Comparison of ENCODE assay signal across 2 cellular contexts in the genomic region with DNA sequence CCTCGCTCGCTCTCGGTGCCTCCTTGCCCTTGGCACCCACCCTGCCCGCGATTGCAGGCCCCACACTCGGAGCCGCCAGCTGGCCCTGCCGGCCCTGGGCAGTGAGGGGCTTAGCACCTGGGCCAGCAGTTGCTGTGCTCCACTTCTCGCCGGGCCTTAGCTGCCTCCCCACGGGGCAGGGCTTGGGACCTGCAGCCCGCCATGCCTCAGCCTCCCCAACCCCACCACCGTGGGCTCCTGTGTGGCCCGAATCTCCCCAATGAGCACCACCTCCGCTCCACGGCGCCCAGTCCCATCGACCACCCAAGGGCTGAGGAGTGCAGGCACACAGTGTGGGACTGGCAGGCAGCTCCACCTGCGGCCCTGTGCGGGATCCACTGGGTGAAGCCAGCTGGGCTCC.
A peak's percentile ranks its signal among the peaks of the same experiment; 100 is the strongest.
DNase-seq lines count a peak whose midpoint lies in the region; ATAC-seq and TF ChIP-seq lines count a peak whose summit lies in the region.
"Not testable (repeated sequence)": the region's sequence is repeated elsewhere in the genome, so short reads cannot be mapped to it uniquely, and the experiment has no call there.

No MANE protein-coding gene starts in this region.

- H3K4me3 Mint-ChIP-seq in osteocyte (ENCODE audit: unreplicated experiment): not testable (repeated sequence)

- not testable (repeated sequence) for H3K4me1 Mint-ChIP-seq in osteocyte (ENCODE audit: unreplicated experiment)

- H3K27ac ChIP-seq in right cardiac atrium (ENCODE audit: low read length): not testable (repeated sequence)

- intact Hi-C loops in right cardiac atrium (cut with DNase I): not testable (repeated sequence)

- H3K4me3 ChIP-seq in right cardiac atrium (ENCODE audit: low read length): not testable (repeated sequence)

- peaks cover 19% of the 10 kb centered on the region for H3K9me3 Mint-ChIP-seq in osteocyte (ENCODE audit: unreplicated experiment)

- not testable (repeated sequence) for H3K36me3 Mint-ChIP-seq in osteocyte (ENCODE audit: unreplicated experiment)

- H3K9me3 ChIP-seq in right cardiac atrium (ENCODE audit: control insufficient read depth, low read length): not testable (repeated sequence)

- WGBS in right cardiac atrium: 93% methylated on average over 20 of the region's 20 CpGs

- TF ChIP-seq CTCF in osteocyte (IDR thresholded peaks at IDR 0.05): not testable (repeated sequence)

- ATAC-seq in right cardiac atrium: not testable (repeated sequence)

- H3K27me3 Mint-ChIP-seq in osteocyte (ENCODE audit: unreplicated experiment): not testable (repeated sequence)

- H3K27ac Mint-ChIP-seq in osteocyte (ENCODE audit: unreplicated experiment): not testable (repeated sequence)

- not testable (repeated sequence) for H3K4me1 ChIP-seq in right cardiac atrium (ENCODE audit: control insufficient read depth, insufficient read depth, low read length)

- H3K27me3 ChIP-seq in right cardiac atrium (ENCODE audit: control insufficient read depth, insufficient read depth): not testable (repeated sequence)

- DNase-seq in right cardiac atrium (peak in 2 of 3 donors; percentile 36 to 41), osteocyte (ENCODE audit: extremely low spot score, unreplicated experiment) (peak; percentile 76)
